Comparison of ENCODE assay signal across 24 cellular contexts in the genomic region with DNA sequence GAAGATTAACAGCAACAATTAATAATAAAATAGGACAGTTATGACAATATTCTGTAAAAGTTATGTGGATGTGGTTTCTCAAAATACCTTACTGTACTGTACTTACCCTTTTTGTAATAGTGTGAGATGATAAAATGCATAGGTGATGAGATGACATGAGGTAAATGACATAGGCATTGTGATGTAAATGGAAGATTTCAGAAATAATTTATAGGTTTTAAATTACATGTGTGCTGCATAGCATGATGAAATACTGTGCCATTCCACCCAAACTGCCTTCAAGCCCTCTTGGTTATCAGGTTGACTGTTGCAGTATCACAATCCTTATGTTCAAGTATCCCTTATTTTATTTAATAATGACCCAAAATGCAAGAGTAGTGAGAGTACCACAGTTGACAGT. TPM values are rescaled to one million over a fixed set of nuclear protein-coding genes. Genes with fewer than 3 reads are reported as not detected.
DNase-seq lines count a peak whose midpoint lies in the region; ATAC-seq and TF ChIP-seq lines count a peak whose summit lies in the region.
"Had no signal": no experiment of that assay in that cellular context is flagged by ENCODE, and none has a peak within 500 bp of the region (broad histone marks: within the 10 kb centered on the region; RNA-seq: fewer than 3 reads in every experiment).

No MANE protein-coding gene starts in this region.

- no peak for TF ChIP-seq CTCF in lower lobe of right lung (IDR thresholded peaks at IDR 0.05)

- no peaks in the 10 kb centered on the region for H3K27me3 Mint-ChIP-seq in activated T-helper 2 cell treated with anti-CD3 and anti-CD28 coated beads, Interferon-gamma antibody, Interleukin-2, Interleukin-4, amounts not matched to agents 10 μg/mL and 5 μg/mL and 100 μg/mL, durations not matched to agents 14 hours and 24 hours and 36 hours (ENCODE audit: low read depth)
- H3K27me3 Mint-ChIP-seq in stimulated activated naive CD8-positive, alpha-beta T cell treated with anti-CD3 and anti-CD28 coated beads, Interleukin-15, Interleukin-2, amounts not matched to agents 100 ng/mL and 50 ng/mL, for 24 hours = no peaks in the 10 kb centered on the region
- H3K27me3 Mint-ChIP-seq: activated CD8-positive, alpha-beta memory T cell treated with anti-CD3 and anti-CD28 coated beads, Interleukin-2, amount 10 ng/mL, durations not matched to agents 7 days and 5 days; stimulated activated naive B cell treated with anti-CD40 and anti-IgM and Interleukin-4, amounts not matched to agents 10 μg/mL and 1 μg/mL and 100 μg/mL, for 72 hours; T-cell had no signal

- intact Hi-C loops in activated T-helper 2 cell treated with anti-CD3 and anti-CD28 coated beads, Interferon-gamma antibody, Interleukin-2, Interleukin-4, amounts not matched to agents 10 μg/mL and 5 μg/mL and 100 μg/mL, durations not matched to agents 14 hours and 24 hours and 36 hours (cut with micrococcal nuclease) = no loop called here
- intact Hi-C loops in sciatic nerve (cut with DNase I) = no loop called here
- intact Hi-C loops in lower lobe of right lung (cut with DNase I) = no loop called here

- ATAC-seq in activated naive CD4-positive, alpha-beta T cell treated with anti-CD3 and anti-CD28 coated beads, Interleukin-2, amount 50 U/mL, for 72 hours = peak; percentile 11 to 43
- ATAC-seq in sciatic nerve (no peak), lower lobe of right lung (no peak)
- ATAC-seq: activated CD8-positive, alpha-beta memory T cell treated with anti-CD3 and anti-CD28 coated beads, Interleukin-2, amount 10 ng/mL, durations not matched to agents 7 days and 5 days; HCT116 had no signal

- H3K4me1 Mint-ChIP-seq in activated T-helper 2 cell treated with anti-CD3 and anti-CD28 coated beads, Interferon-gamma antibody, Interleukin-2, Interleukin-4, amounts not matched to agents 10 μg/mL and 5 μg/mL and 100 μg/mL, durations not matched to agents 14 hours and 24 hours and 36 hours (ENCODE audit: low read depth) = peaks cover 57% of the 10 kb centered on the region
- H3K4me1 Mint-ChIP-seq in stimulated activated naive CD8-positive, alpha-beta T cell treated with anti-CD3 and anti-CD28 coated beads, Interleukin-15, Interleukin-2, amounts not matched to agents 100 ng/mL and 50 ng/mL, for 24 hours (ENCODE audit: low read depth) = peaks cover 82% of the 10 kb centered on the region

- H3K9me3 Mint-ChIP-seq in activated naive CD4-positive, alpha-beta T cell treated with anti-CD3 and anti-CD28 coated beads, Interleukin-2, amount 50 U/mL, for 72 hours = peaks cover 0 to 5% of the 10 kb centered on the region in 2 donors
- peaks cover 31% of the 10 kb centered on the region for H3K9me3 Mint-ChIP-seq in activated T-helper 2 cell treated with anti-CD3 and anti-CD28 coated beads, Interferon-gamma antibody, Interleukin-2, Interleukin-4, amounts not matched to agents 10 μg/mL and 5 μg/mL and 100 μg/mL, durations not matched to agents 14 hours and 24 hours and 36 hours
- peaks cover 4% of the 10 kb centered on the region for H3K9me3 Mint-ChIP-seq in stimulated activated naive CD8-positive, alpha-beta T cell treated with anti-CD3 and anti-CD28 coated beads, Interleukin-15, Interleukin-2, amounts not matched to agents 100 ng/mL and 50 ng/mL, for 24 hours

- H3K4me3 Mint-ChIP-seq in activated T-helper 2 cell treated with anti-CD3 and anti-CD28 coated beads, Interferon-gamma antibody, Interleukin-2, Interleukin-4, amounts not matched to agents 10 μg/mL and 5 μg/mL and 100 μg/mL, durations not matched to agents 14 hours and 24 hours and 36 hours (ENCODE audit: low read depth) = no peak overlapping the region
- no peak overlapping the region for H3K4me3 Mint-ChIP-seq in stimulated activated naive CD8-positive, alpha-beta T cell treated with anti-CD3 and anti-CD28 coated beads, Interleukin-15, Interleukin-2, amounts not matched to agents 100 ng/mL and 50 ng/mL, for 24 hours
- H3K4me3 Mint-ChIP-seq: activated CD8-positive, alpha-beta memory T cell treated with anti-CD3 and anti-CD28 coated beads, Interleukin-2, amount 10 ng/mL, durations not matched to agents 7 days and 5 days; CD14-positive monocyte; stimulated activated naive B cell treated with anti-CD40 and anti-IgM and Interleukin-4, amounts not matched to agents 10 μg/mL and 1 μg/mL and 100 μg/mL, for 72 hours had no signal

- no peak overlapping the region for H3K27ac ChIP-seq in lower lobe of right lung
- H3K27ac ChIP-seq: dorsolateral prefrontal cortex, thyroid gland had no signal

- peaks cover 11 to 46% of the 10 kb centered on the region in 2 donors for H3K36me3 Mint-ChIP-seq in activated naive CD4-positive, alpha-beta T cell treated with anti-CD3 and anti-CD28 coated beads, Interleukin-2, amount 50 U/mL, for 72 hours
- peaks cover 60% of the 10 kb centered on the region for H3K36me3 Mint-ChIP-seq in activated T-helper 2 cell treated with anti-CD3 and anti-CD28 coated beads, Interferon-gamma antibody, Interleukin-2, Interleukin-4, amounts not matched to agents 10 μg/mL and 5 μg/mL and 100 μg/mL, durations not matched to agents 14 hours and 24 hours and 36 hours (ENCODE audit: low read depth)
- H3K36me3 Mint-ChIP-seq in stimulated activated naive CD8-positive, alpha-beta T cell treated with anti-CD3 and anti-CD28 coated beads, Interleukin-15, Interleukin-2, amounts not matched to agents 100 ng/mL and 50 ng/mL, for 24 hours (ENCODE audit: low read depth) = peaks cover 52% of the 10 kb centered on the region

- H3K36me3 ChIP-seq in lower lobe of right lung = no peaks in the 10 kb centered on the region
- H3K36me3 ChIP-seq: cardiac muscle cell, thyroid gland had no signal

- DNase-seq in activated naive CD4-positive, alpha-beta T cell treated with anti-CD3 and anti-CD28 coated beads, Interleukin-2, amount 50 U/mL, for 72 hours (ENCODE audit: low spot score in 2 of 2) = no peak
- DNase-seq in activated naive CD4-positive, alpha-beta T cell treated with Interleukin-2 at 50 U/mL for 16 hours = no peak
- DNase-seq in activated T-helper 2 cell treated with anti-CD3 and anti-CD28 coated beads, Interferon-gamma antibody, Interleukin-2, Interleukin-4, amounts not matched to agents 10 μg/mL and 5 μg/mL and 100 μg/mL, durations not matched to agents 14 hours and 24 hours and 36 hours (ENCODE audit: low spot score) = no peak
- DNase-seq in fibroblast of gingiva (ENCODE audit: low read depth) (peak; percentile 42), sciatic nerve (ENCODE audit: low spot score) (no peak), lower lobe of right lung (no peak), DMS79 (lab: John Stamatoyannopoulos, UW) (no peak)
- DNase-seq: activated CD4-positive, alpha-beta T cell treated with anti-CD3 and anti-CD28 coated beads for 1 hour; activated CD8-positive, alpha-beta memory T cell treated with anti-CD3 and anti-CD28 coated beads, Interleukin-2, amount 10 ng/mL, durations not matched to agents 7 days and 5 days; DMS 273 treated with DMSO at 0.1 percent for 48 hours; dorsolateral prefrontal cortex; foreskin melanocyte; KG1; NCI-H187; NCI-H446; small intestine; stimulated activated CD4-positive, alpha-beta T cell treated with anti-CD3 and anti-CD28 coated beads, Interleukin-2, amount 100 ng/mL, for 24 hours; stimulated activated naive B cell treated with anti-CD40 and anti-IgM and Interleukin-4, amounts not matched to agents 10 μg/mL and 1 μg/mL and 100 μg/mL, for 72 hours; T-cell; thyroid gland had no signal

- H3K4me1 ChIP-seq in lower lobe of right lung = peaks cover 5% of the 10 kb centered on the region
- H3K4me1 ChIP-seq: thyroid gland had no signal

- H3K27ac Mint-ChIP-seq in activated naive CD4-positive, alpha-beta T cell treated with anti-CD3 and anti-CD28 coated beads, Interleukin-2, amount 50 U/mL, for 72 hours = peak overlapping the region in 1 of 2 donors; percentile 79
- H3K27ac Mint-ChIP-seq in activated T-helper 2 cell treated with anti-CD3 and anti-CD28 coated beads, Interferon-gamma antibody, Interleukin-2, Interleukin-4, amounts not matched to agents 10 μg/mL and 5 μg/mL and 100 μg/mL, durations not matched to agents 14 hours and 24 hours and 36 hours = peak overlapping the region; percentile 16
- H3K27ac Mint-ChIP-seq in stimulated activated naive CD8-positive, alpha-beta T cell treated with anti-CD3 and anti-CD28 coated beads, Interleukin-15, Interleukin-2, amounts not matched to agents 100 ng/mL and 50 ng/mL, for 24 hours = peak overlapping the region; percentile 1
- H3K27ac Mint-ChIP-seq: activated CD8-positive, alpha-beta memory T cell treated with anti-CD3 and anti-CD28 coated beads, Interleukin-2, amount 10 ng/mL, durations not matched to agents 7 days and 5 days; stimulated activated naive B cell treated with anti-CD40 and anti-IgM and Interleukin-4, amounts not matched to agents 10 μg/mL and 1 μg/mL and 100 μg/mL, for 72 hours had no signal

- H3K9me3 ChIP-seq in lower lobe of right lung = no peaks in the 10 kb centered on the region
- H3K9me3 ChIP-seq: thyroid gland had no signal

- H3K4me3 ChIP-seq in lower lobe of right lung = no peak overlapping the region
- H3K4me3 ChIP-seq: cardiac muscle cell, dorsolateral prefrontal cortex, thyroid gland had no signal

- no peaks in the 10 kb centered on the region for H3K27me3 ChIP-seq in lower lobe of right lung (ENCODE audit: low read depth)
- H3K27me3 ChIP-seq: cardiac muscle cell, dorsolateral prefrontal cortex, thyroid gland had no signal

RNA-seq across cellular contexts. Expression of a gene that starts 22.2 kb away (rescaled TPM):
- 100 to 1,000 TPM; 114 to 122 TPM for total RNA-seq in activated naive CD4-positive, alpha-beta T cell treated with anti-CD3 and anti-CD28 coated beads, Interleukin-2, amount 50 U/mL, for 72 hours
- 82.4 and 91.1 TPM in 2 replicates for total RNA-seq in activated T-helper 2 cell treated with anti-CD3 and anti-CD28 coated beads, Interferon-gamma antibody, Interleukin-2, Interleukin-4, amounts not matched to agents 10 μg/mL and 5 μg/mL and 100 μg/mL, durations not matched to agents 14 hours and 24 hours and 36 hours
- total RNA-seq in sciatic nerve (81.4 TPM), lower lobe of right lung (91.9 TPM)

Comparison
In these comparisons a context has a peak if more than half of its experiments do, and no peak if none do; other contexts are left out.
1. ATAC-seq: peak in activated naive CD4-positive, alpha-beta T cell treated with anti-CD3 and anti-CD28 coated beads, Interleukin-2, amount 50 U/mL, for 72 hours (2 of 2); none in sciatic nerve (single experiment) and lower lobe of right lung (0 of 2).